Comparison of ENCODE assay signal across 17 cellular contexts in the genomic region with DNA sequence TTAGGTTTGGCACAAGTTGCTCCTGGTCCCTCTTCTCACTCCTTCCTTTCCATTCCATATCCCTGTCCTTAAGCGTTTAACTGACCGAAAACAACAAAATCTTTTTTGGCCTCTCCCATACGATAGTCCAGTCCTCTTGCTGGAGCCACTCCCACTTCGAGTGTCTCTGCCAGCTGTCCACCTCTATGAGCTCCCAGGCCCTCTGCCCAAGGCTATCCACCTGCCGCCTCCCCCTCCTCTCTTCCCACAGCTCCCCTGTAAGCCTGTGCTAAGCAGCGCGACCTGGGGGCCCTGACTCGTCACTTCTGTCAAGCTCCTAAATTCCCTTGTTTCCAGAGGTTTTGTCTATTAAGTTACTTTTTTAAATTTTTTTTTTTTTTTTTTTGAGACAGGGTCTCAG. TPM values are rescaled to one million over a fixed set of nuclear protein-coding genes. Genes with fewer than 3 reads are reported as not detected.
DNase-seq lines count a peak whose midpoint lies in the region; ATAC-seq lines count a peak whose summit lies in the region.
"Had no signal": no experiment of that assay in that cellular context is flagged by ENCODE, and none has a peak within 500 bp of the region (broad histone marks: within the 10 kb centered on the region; RNA-seq: fewer than 3 reads in every experiment).

No MANE protein-coding gene starts in this region.

- ATAC-seq in HG03469 (IDR thresholded peaks at IDR 0.05; ENCODE audit: unreplicated experiment): no peak
- no peak for ATAC-seq in GM21423 (IDR thresholded peaks at IDR 0.05; ENCODE audit: unreplicated experiment)
- ATAC-seq: esophagus mucosa had no signal

- no peaks in the 10 kb centered on the region for H3K36me3 Mint-ChIP-seq in dendritic cell treated with granulocyte-macrophage colony-stimulating factor and Interleukin-4, amounts not matched to agents 40 ng/mL and 50 ng/mL, for 4 days (ENCODE audit: low read depth)

- peak overlapping the region; percentile 16 for H3K27ac Mint-ChIP-seq in dendritic cell treated with granulocyte-macrophage colony-stimulating factor and Interleukin-4, amounts not matched to agents 40 ng/mL and 50 ng/mL, for 4 days
- H3K27ac Mint-ChIP-seq: activated naive CD4-positive, alpha-beta T cell treated with anti-CD3 and anti-CD28 coated beads, Interleukin-2, amount 10 ng/mL, durations not matched to agents 7 days and 5 days; T-helper 1 cell treated with Interleukin-12 subunit alpha and Interleukin-12 subunit beta and Interleukin-4 antibody, amounts not matched to agents 30 μg/mL and 1 μg/mL, for 36 hours had no signal

- no peak overlapping the region for H3K4me3 Mint-ChIP-seq in dendritic cell treated with granulocyte-macrophage colony-stimulating factor and Interleukin-4, amounts not matched to agents 40 ng/mL and 50 ng/mL, for 4 days
- H3K4me3 Mint-ChIP-seq: activated naive CD4-positive, alpha-beta T cell treated with anti-CD3 and anti-CD28 coated beads, Interleukin-2, amount 10 ng/mL, durations not matched to agents 7 days and 5 days; T-helper 1 cell treated with Interleukin-12 subunit alpha and Interleukin-12 subunit beta and Interleukin-4 antibody, amounts not matched to agents 30 μg/mL and 1 μg/mL, for 36 hours had no signal

- H3K4me1 Mint-ChIP-seq in dendritic cell treated with granulocyte-macrophage colony-stimulating factor and Interleukin-4, amounts not matched to agents 40 ng/mL and 50 ng/mL, for 4 days (ENCODE audit: low read depth): peaks cover 45% of the 10 kb centered on the region

- intact Hi-C loops in dendritic cell treated with granulocyte-macrophage colony-stimulating factor and Interleukin-4, amounts not matched to agents 40 ng/mL and 50 ng/mL, for 4 days (cut with micrococcal nuclease): no loop called here
- intact Hi-C loops in posterior vena cava (cut with DNase I): no loop called here

- H3K27me3 Mint-ChIP-seq in dendritic cell treated with granulocyte-macrophage colony-stimulating factor and Interleukin-4, amounts not matched to agents 40 ng/mL and 50 ng/mL, for 4 days: peaks cover 14% of the 10 kb centered on the region

- no peaks in the 10 kb centered on the region for H3K9me3 Mint-ChIP-seq in dendritic cell treated with granulocyte-macrophage colony-stimulating factor and Interleukin-4, amounts not matched to agents 40 ng/mL and 50 ng/mL, for 4 days
- H3K9me3 Mint-ChIP-seq: activated naive CD4-positive, alpha-beta T cell treated with anti-CD3 and anti-CD28 coated beads, Interleukin-2, amount 10 ng/mL, durations not matched to agents 7 days and 5 days; T-helper 1 cell treated with Interleukin-12 subunit alpha and Interleukin-12 subunit beta and Interleukin-4 antibody, amounts not matched to agents 30 μg/mL and 1 μg/mL, for 36 hours had no signal

- DNase-seq in NCI-H1092 treated with DMSO at 0.1 percent for 48 hours (lab: John Stamatoyannopoulos, UW) (peak; percentile 23), NCI-H1092 (lab: John Stamatoyannopoulos, UW) (no peak), NCI-H69 (lab: John Stamatoyannopoulos, UW) (peak; percentile 5), posterior vena cava (ENCODE audit: low spot score) (peak; percentile 54), nucleus accumbens (lab: John Stamatoyannopoulos, UW) (no peak)
- DNase-seq: activated CD4-positive, alpha-beta T cell treated with anti-CD3 and anti-CD28 coated beads, Interleukin-2, amount 50 U/mL, for 1 hour; activated naive CD4-positive, alpha-beta T cell treated with anti-CD3 and anti-CD28 coated beads, Interleukin-2, amount 10 ng/mL, durations not matched to agents 7 days and 5 days; effector memory CD4-positive, alpha-beta T cell; NCI-H1105 treated with DMSO at 0.1 percent for 48 hours; NCI-H526 treated with DMSO at 0.1 percent for 48 hours; OCI-M1; stimulated activated CD8-positive, alpha-beta memory T cell treated with anti-CD3 and anti-CD28 coated beads, Interleukin-4, amount 100 ng/mL, for 48 hours had no signal

RNA-seq across cellular contexts. Expression of gene FOSL2, which starts 47.0 kb away (rescaled TPM):
- 100 to 1,000 TPM; 105 to 141 TPM for total RNA-seq in posterior vena cava

Comparison
In these comparisons a context has a peak if more than half of its experiments do, and no peak if none do; other contexts are left out.
1. DNase-seq: peak in NCI-H1092 treated with DMSO at 0.1 percent for 48 hours (single experiment), NCI-H69 (single experiment) and posterior vena cava (single experiment); none in NCI-H1092 (single experiment) and nucleus accumbens (0 of 56).